Comparison of ENCODE assay signal across 26 cellular contexts in the genomic region with DNA sequence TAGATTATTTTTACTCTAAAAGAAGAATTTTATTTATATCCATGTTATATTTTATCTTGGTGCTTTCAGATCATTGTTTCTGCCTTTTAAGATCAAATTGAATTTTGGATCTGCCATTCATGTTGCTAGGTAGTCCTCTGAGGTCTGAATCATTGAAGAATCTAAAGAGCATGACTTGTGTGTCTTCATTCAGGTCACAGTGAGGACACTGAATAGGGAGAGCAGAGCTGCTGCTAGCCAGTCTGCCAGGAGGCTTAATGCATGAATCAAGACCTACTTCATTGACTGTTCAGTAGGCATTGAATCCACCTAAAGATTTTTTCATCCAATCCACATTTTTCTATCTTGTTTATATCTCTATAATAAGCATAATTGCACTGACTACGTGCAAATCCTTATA.
"Had no signal": no experiment of that assay in that cellular context is flagged by ENCODE, and none has a peak within 500 bp of the region (broad histone marks: within the 10 kb centered on the region; RNA-seq: fewer than 3 reads in every experiment).

No MANE protein-coding gene starts in this region.

- H3K36me3 Mint-ChIP-seq: naive thymus-derived CD8-positive, alpha-beta T cell; stimulated activated memory B cell treated with anti-CD40 and anti-IgM and Interleukin-4, amounts not matched to agents 10 μg/mL and 1 μg/mL and 100 μg/mL, for 72 hours had no signal

- H3K4me3 Mint-ChIP-seq: endodermal cell; naive thymus-derived CD8-positive, alpha-beta T cell; stimulated activated memory B cell treated with anti-CD40 and anti-IgM and Interleukin-4, amounts not matched to agents 10 μg/mL and 1 μg/mL and 100 μg/mL, for 72 hours had no signal

- H3K27ac Mint-ChIP-seq: endodermal cell; naive thymus-derived CD8-positive, alpha-beta T cell; stimulated activated memory B cell treated with anti-CD40 and anti-IgM and Interleukin-4, amounts not matched to agents 10 μg/mL and 1 μg/mL and 100 μg/mL, for 72 hours had no signal

- H3K9me3 Mint-ChIP-seq: endodermal cell had no signal

- H3K27me3 ChIP-seq: esophagus muscularis mucosa, foreskin keratinocyte, gastroesophageal sphincter, heart left ventricle, hepatocyte, left lung, neutrophil, pancreas, sigmoid colon, spleen, testis, tibial nerve, upper lobe of left lung, uterus had no signal

- ATAC-seq: gastroesophageal sphincter; heart left ventricle; left cardiac atrium; left lung; naive thymus-derived CD8-positive, alpha-beta T cell; pancreas; right cardiac atrium; stimulated activated memory B cell treated with anti-CD40 and anti-IgM and Interleukin-4, amounts not matched to agents 10 μg/mL and 1 μg/mL and 100 μg/mL, for 72 hours; stimulated activated naive CD8-positive, alpha-beta T cell treated with anti-CD3 and anti-CD28 coated beads, Interleukin-15, Interleukin-2, amounts not matched to agents 100 U/mL and 50 U/mL, for 24 hours had no signal

- H3K4me1 ChIP-seq: gastroesophageal sphincter, pancreas, sigmoid colon, spleen, testis, tibial nerve, upper lobe of left lung, uterus had no signal

- DNase-seq: effector CD8-positive, alpha-beta T cell; endodermal cell; heart left ventricle; kidney; left cardiac atrium; left lung; mesendoderm; midbrain; naive thymus-derived CD8-positive, alpha-beta T cell; pancreas; right cardiac atrium; sigmoid colon; spleen; stimulated activated CD4-positive, alpha-beta T cell treated with anti-CD3 and anti-CD28 coated beads, Interleukin-4, amount 100 ng/mL, for 4 hours; stimulated activated naive CD8-positive, alpha-beta T cell treated with anti-CD3 and anti-CD28 coated beads, Interleukin-15, Interleukin-2, amounts not matched to agents 100 U/mL and 50 U/mL, for 24 hours; substantia nigra; testis; upper lobe of left lung; uterus had no signal

- H3K36me3 ChIP-seq: esophagus muscularis mucosa, gastroesophageal sphincter, heart left ventricle, left lung, neutrophil, pancreas, sigmoid colon, spleen, tibial nerve, upper lobe of left lung, uterus had no signal

- H3K4me1 Mint-ChIP-seq: naive thymus-derived CD8-positive, alpha-beta T cell; stimulated activated memory B cell treated with anti-CD40 and anti-IgM and Interleukin-4, amounts not matched to agents 10 μg/mL and 1 μg/mL and 100 μg/mL, for 72 hours had no signal

- H3K4me3 ChIP-seq: esophagus muscularis mucosa, gastroesophageal sphincter, heart left ventricle, hepatocyte, left lung, pancreas, sigmoid colon, spleen, testis, tibial nerve, upper lobe of left lung, uterus had no signal

- H3K79me2 ChIP-seq: hepatocyte had no signal

- H3K4me2 ChIP-seq: hepatocyte had no signal

- H3K9me3 ChIP-seq: esophagus muscularis mucosa, gastroesophageal sphincter, heart left ventricle, left lung, neutrophil, pancreas, sigmoid colon, spleen, testis, tibial nerve, upper lobe of left lung, uterus had no signal

- H3K27me3 Mint-ChIP-seq: stimulated activated memory B cell treated with anti-CD40 and anti-IgM and Interleukin-4, amounts not matched to agents 10 μg/mL and 1 μg/mL and 100 μg/mL, for 72 hours had no signal

- H3K27ac ChIP-seq: esophagus muscularis mucosa, foreskin keratinocyte, gastroesophageal sphincter, heart left ventricle, hepatocyte, left lung, neutrophil, pancreas, sigmoid colon, spleen, testis, tibial nerve, upper lobe of left lung, uterus had no signal

- H2AFZ ChIP-seq: hepatocyte had no signal
